12 cellular contexts compared by ENCODE assay signal in genomic region chr20:1302578-1303541, GRCh38.
DNase-seq lines count a peak whose midpoint lies in the region; ATAC-seq and TF ChIP-seq lines count a peak whose summit lies in the region.
"Had no signal": no experiment of that assay in that cellular context is flagged by ENCODE, and none has a peak within 500 bp of the region (broad histone marks: within the 10 kb centered on the region; RNA-seq: fewer than 3 reads in every experiment).

No MANE protein-coding gene starts in this region.

- no peaks in the 10 kb centered on the region for H3K9me3 Mint-ChIP-seq in activated naive CD4-positive, alpha-beta T cell treated with anti-CD3 and anti-CD28 coated beads, Interleukin-2, amount 50 U/mL, for 24 hours
- no peaks in the 10 kb centered on the region for H3K9me3 Mint-ChIP-seq in nephron progenitor cell
- H3K9me3 Mint-ChIP-seq: activated T-cell treated with anti-CD3 and anti-CD28 coated beads, Interleukin-2, amount 50 U/mL, for 24 hours had no signal

- H3K27ac Mint-ChIP-seq in activated naive CD4-positive, alpha-beta T cell treated with anti-CD3 and anti-CD28 coated beads, Interleukin-2, amount 50 U/mL, for 24 hours = peak overlapping the region; percentile 19
- no peak overlapping the region for H3K27ac Mint-ChIP-seq in nephron progenitor cell

- ATAC-seq in HG03025 (IDR thresholded peaks at IDR 0.05; ENCODE audit: low FRiP score, unreplicated experiment) = no peak

- peaks cover 27% of the 10 kb centered on the region for H3K4me1 Mint-ChIP-seq in activated naive CD4-positive, alpha-beta T cell treated with anti-CD3 and anti-CD28 coated beads, Interleukin-2, amount 50 U/mL, for 24 hours
- H3K4me1 Mint-ChIP-seq in nephron progenitor cell = peaks cover 22% of the 10 kb centered on the region

- no peaks in the 10 kb centered on the region for H3K27me3 Mint-ChIP-seq in activated naive CD4-positive, alpha-beta T cell treated with anti-CD3 and anti-CD28 coated beads, Interleukin-2, amount 50 U/mL, for 24 hours
- H3K27me3 Mint-ChIP-seq in nephron progenitor cell (ENCODE audit: low read depth, poor library complexity) = peaks cover 12% of the 10 kb centered on the region
- H3K27me3 Mint-ChIP-seq: activated T-cell treated with anti-CD3 and anti-CD28 coated beads, Interleukin-2, amount 50 U/mL, for 24 hours had no signal

- H3K36me3 Mint-ChIP-seq in activated naive CD4-positive, alpha-beta T cell treated with anti-CD3 and anti-CD28 coated beads, Interleukin-2, amount 50 U/mL, for 24 hours = peaks cover 3% of the 10 kb centered on the region
- no peaks in the 10 kb centered on the region for H3K36me3 Mint-ChIP-seq in nephron progenitor cell (ENCODE audit: low read depth)

- H3K4me3 Mint-ChIP-seq in activated naive CD4-positive, alpha-beta T cell treated with anti-CD3 and anti-CD28 coated beads, Interleukin-2, amount 50 U/mL, for 24 hours = no peak overlapping the region
- no peak overlapping the region for H3K4me3 Mint-ChIP-seq in nephron progenitor cell
- H3K4me3 Mint-ChIP-seq: activated T-cell treated with anti-CD3 and anti-CD28 coated beads, Interleukin-2, amount 50 U/mL, for 24 hours had no signal

- no peak for DNase-seq in activated naive CD4-positive, alpha-beta T cell treated with anti-CD3 and anti-CD28 coated beads, Interleukin-2, amount 50 U/mL, for 16 hours
- DNase-seq in NCI-H524 (lab: John Stamatoyannopoulos, UW) (peak; percentile 71 to 91), caudate nucleus (lab: John Stamatoyannopoulos, UW) (peak in 3 of 61 donors; percentile 14 to 96 (median 33)), stromal cell of bone marrow (ENCODE audit: low read depth) (peak; percentile 74), medulla oblongata (ENCODE audit: extremely low spot score) (no peak), nephron progenitor cell (no peak)
- DNase-seq: activated T-cell treated with anti-CD3 and anti-CD28 coated beads, Interleukin-2, amount 50 U/mL, for 24 hours; dermis blood vessel endothelial cell; NCI-H345 had no signal

- no peak for TF ChIP-seq CTCF in nephron progenitor cell (IDR thresholded peaks at IDR 0.05)

- peak overlapping the region; percentile 87 for H3K27ac ChIP-seq in caudate nucleus (ENCODE audit: low read depth, low read length)
- H3K27ac ChIP-seq: C4-2B had no signal

Comparison
In these comparisons a context has a peak if more than half of its experiments do, and no peak if none do; other contexts are left out.
1. DNase-seq: peak in NCI-H524 (2 of 2) and stromal cell of bone marrow (single experiment); none in activated naive CD4-positive, alpha-beta T cell treated with anti-CD3 and anti-CD28 coated beads, Interleukin-2, amount 50 U/mL, for 16 hours (single experiment), medulla oblongata (single experiment) and nephron progenitor cell (single experiment).